ENCODE assay signal across 8 cellular contexts in the genomic region with DNA sequence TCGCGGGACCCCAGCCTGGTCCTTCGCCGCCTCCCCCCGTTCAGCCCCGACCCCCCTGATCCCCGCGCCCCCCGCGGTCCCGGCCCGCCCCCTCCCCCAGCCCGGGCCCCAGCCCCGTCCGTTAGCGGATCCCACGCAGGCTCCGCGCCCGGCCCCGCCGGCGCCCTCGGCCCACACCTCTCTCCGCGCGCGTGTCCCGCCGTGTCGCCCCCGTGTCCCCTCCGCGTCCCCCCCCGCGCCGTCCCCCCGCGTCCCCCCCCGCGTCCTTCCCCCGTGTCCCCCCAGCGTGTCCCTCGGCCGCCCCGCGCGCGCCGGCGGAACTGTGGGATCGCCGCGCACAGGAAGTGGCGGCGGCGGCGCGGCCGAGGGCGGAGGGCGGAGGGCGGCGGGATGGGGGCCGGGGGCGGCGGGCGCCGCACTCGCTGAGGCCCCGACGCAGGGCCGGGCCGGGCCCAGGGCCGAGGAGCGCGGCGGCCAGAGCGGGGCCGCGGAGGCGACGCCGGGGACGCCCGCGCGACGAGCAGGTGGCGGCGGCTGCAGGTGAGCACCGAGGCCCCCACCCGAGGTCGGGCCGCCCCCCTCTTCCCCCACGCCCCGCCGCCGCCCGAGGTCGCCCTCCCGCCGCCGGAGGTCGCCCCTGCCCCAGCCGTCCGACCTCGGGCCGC. TPM values are rescaled to one million over a fixed set of nuclear protein-coding genes. Genes with fewer than 3 reads are reported as not detected.
DNase-seq lines count a peak whose midpoint lies in the region; ATAC-seq and TF ChIP-seq lines count a peak whose summit lies in the region.

A gene with protein sequence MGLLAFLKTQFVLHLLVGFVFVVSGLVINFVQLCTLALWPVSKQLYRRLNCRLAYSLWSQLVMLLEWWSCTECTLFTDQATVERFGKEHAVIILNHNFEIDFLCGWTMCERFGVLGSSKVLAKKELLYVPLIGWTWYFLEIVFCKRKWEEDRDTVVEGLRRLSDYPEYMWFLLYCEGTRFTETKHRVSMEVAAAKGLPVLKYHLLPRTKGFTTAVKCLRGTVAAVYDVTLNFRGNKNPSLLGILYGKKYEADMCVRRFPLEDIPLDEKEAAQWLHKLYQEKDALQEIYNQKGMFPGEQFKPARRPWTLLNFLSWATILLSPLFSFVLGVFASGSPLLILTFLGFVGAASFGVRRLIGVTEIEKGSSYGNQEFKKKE (plus strand): TSS at position 418 of the 665 bp plus-strand sequence. CDS start 94,459 bp downstream, outside the sequence.

- H3K9ac ChIP-seq in GM23248 = peak within 1 kb of the TSS; percentile 85

- peaks cover 29% of the 10 kb centered on the region for H3K36me3 Mint-ChIP-seq in T-helper 2 cell treated with Interferon-gamma antibody and Interleukin-4, amounts not matched to agents 5 μg/mL and 100 μg/mL, for 36 hours (ENCODE audit: low read depth)

- 3% methylated on average over 50 of the region's 109 CpGs; no CpG with 5 or more reads in 1 of the 2 experiments for WGBS in GM23248 (ENCODE audit: low coverage in 1 of 2, low lambda C conversion rate in 2 of 2, missing lambda C conversion rate in 2 of 2), 2 experiments

- H3K4me2 ChIP-seq in GM23248 (ENCODE audit: unreplicated experiment) = peak within 1 kb of the TSS; percentile 94

- H3K27ac Mint-ChIP-seq in T-helper 2 cell treated with Interferon-gamma antibody and Interleukin-4, amounts not matched to agents 5 μg/mL and 100 μg/mL, for 36 hours = peak within 1 kb of the TSS; percentile 91

- no peaks in the 10 kb centered on the region for H3K9me3 Mint-ChIP-seq in T-helper 2 cell treated with Interferon-gamma antibody and Interleukin-4, amounts not matched to agents 5 μg/mL and 100 μg/mL, for 36 hours

- H3K27ac ChIP-seq in GM23248 = peak within 1 kb of the TSS; percentile 59

- peaks cover 31% of the 10 kb centered on the region for H3K4me1 Mint-ChIP-seq in T-helper 2 cell treated with Interferon-gamma antibody and Interleukin-4, amounts not matched to agents 5 μg/mL and 100 μg/mL, for 36 hours (ENCODE audit: low read depth)

- H3K9me3 ChIP-seq in BE2C (no peaks in the 10 kb centered on the region), GM23248 (ENCODE audit: low read depth) (no peaks in the 10 kb centered on the region)

- no peaks in the 10 kb centered on the region for H3K27me3 Mint-ChIP-seq in T-helper 2 cell treated with Interferon-gamma antibody and Interleukin-4, amounts not matched to agents 5 μg/mL and 100 μg/mL, for 36 hours (ENCODE audit: low read depth)

- H2AFZ ChIP-seq in GM23248 = peak within 1 kb of the TSS; percentile 83

- no peaks in the 10 kb centered on the region for H3K9me2 ChIP-seq in GM23248 (ENCODE audit: insufficient read depth)

- H3K27me3 ChIP-seq in BE2C (no peaks in the 10 kb centered on the region; the same call in 1 of the 2 replicates), GM23248 (replicated peaks; ENCODE audit: insufficient read depth) (peaks cover 4% of the 10 kb centered on the region; the same call in 1 of the 2 replicates)

- H3F3A ChIP-seq in GM23248 (ENCODE audit: insufficient read depth) = 0 out of 2 replicates have a peak, but pooled peaks cover 6% of the 10 kb centered on the region

- no peak for ATAC-seq in GM18519 (IDR thresholded peaks at IDR 0.05; ENCODE audit: low FRiP score, unreplicated experiment)

- 0 out of 2 replicates have a peak, but pooled peaks cover 4% of the 10 kb centered on the region for H4K20me1 ChIP-seq in GM23248 (ENCODE audit: insufficient read depth)

- H3K79me2 ChIP-seq in GM23248 (ENCODE audit: insufficient read depth) = peaks cover 44% of the 10 kb centered on the region

- peak; percentile 41 for DNase-seq in BE2C
- peak; percentile 51 for DNase-seq in GM23248
- no peak for DNase-seq in T-helper 2 cell treated with Interferon-gamma antibody and Interleukin-4, amounts not matched to agents 5 μg/mL and 100 μg/mL, for 36 hours (ENCODE audit: low spot score)
- peak; percentile 32 for DNase-seq in central memory CD4-positive, alpha-beta T cell
- DNase-seq in left kidney (ENCODE audit: low read depth, low spot score) = peak; percentile 49
- DNase-seq in stimulated activated CD4-positive, alpha-beta T cell treated with anti-CD3 and anti-CD28 coated beads, Interleukin-4, amount 100 ng/mL, for 48 hours (ENCODE audit: low read depth in 2 of 2) = peak; percentile 15 to 35
- no peak for DNase-seq in DMS79 (lab: John Stamatoyannopoulos, UW)

- no peaks in the 10 kb centered on the region for H3K4me1 ChIP-seq in BE2C
- H3K4me1 ChIP-seq in GM23248 (ENCODE audit: insufficient read depth) = peaks cover 4% of the 10 kb centered on the region; the same call in 1 of the 2 replicates

- in situ Hi-C loops in GM23248 (cut with MboI) = loop anchor here (10.0 kb wide), 1 partner anchor 60 kb away; no protein-coding TSS in a partner anchor

- peak within 1 kb of the TSS; percentile 87 for H3K4me3 Mint-ChIP-seq in T-helper 2 cell treated with Interferon-gamma antibody and Interleukin-4, amounts not matched to agents 5 μg/mL and 100 μg/mL, for 36 hours

- TF ChIP-seq CTCF in BE2C (IDR thresholded peaks at IDR 0.05; ENCODE audit: low read depth, low read length) = no peak

- H3K4me3 ChIP-seq in BE2C (ENCODE audit: low read depth, low read length) (peak within 1 kb of the TSS; percentile 61), GM23248 (peak within 1 kb of the TSS; percentile 88)

- H3K36me3 ChIP-seq in BE2C (peaks cover 6% of the 10 kb centered on the region), GM23248 (ENCODE audit: low read depth) (no peaks in the 10 kb centered on the region)

RNA-seq across cellular contexts. Expression of the gene that starts here (rescaled TPM):
- 20.6 TPM for polyA plus RNA-seq in BE2C (2012; ENCODE audit: insufficient read depth, insufficient read length, low read depth)
- total RNA-seq in GM23248 (2014; rRNA removed; shearing (Covaris generic)) = 29.3 and 35.2 TPM in 2 replicates
- 12.2 and 12.3 TPM in 2 replicates for polyA plus RNA-seq in GM23248 (2016; fragmentation: Nextera tagmentation; extraction: Ambion mirVana)

Comparison
In these comparisons a context has a peak if more than half of its experiments do, and no peak if none do; other contexts are left out.
1. DNase-seq: peak in BE2C (single experiment), GM23248 (single experiment), central memory CD4-positive, alpha-beta T cell (single experiment), left kidney (single experiment) and stimulated activated CD4-positive, alpha-beta T cell treated with anti-CD3 and anti-CD28 coated beads, Interleukin-4, amount 100 ng/mL, for 48 hours (2 of 2); none in T-helper 2 cell treated with Interferon-gamma antibody and Interleukin-4, amounts not matched to agents 5 μg/mL and 100 μg/mL, for 36 hours (single experiment) and DMS79 (single experiment).